Comparison of ENCODE assay signal across 19 cellular contexts in the genomic region with DNA sequence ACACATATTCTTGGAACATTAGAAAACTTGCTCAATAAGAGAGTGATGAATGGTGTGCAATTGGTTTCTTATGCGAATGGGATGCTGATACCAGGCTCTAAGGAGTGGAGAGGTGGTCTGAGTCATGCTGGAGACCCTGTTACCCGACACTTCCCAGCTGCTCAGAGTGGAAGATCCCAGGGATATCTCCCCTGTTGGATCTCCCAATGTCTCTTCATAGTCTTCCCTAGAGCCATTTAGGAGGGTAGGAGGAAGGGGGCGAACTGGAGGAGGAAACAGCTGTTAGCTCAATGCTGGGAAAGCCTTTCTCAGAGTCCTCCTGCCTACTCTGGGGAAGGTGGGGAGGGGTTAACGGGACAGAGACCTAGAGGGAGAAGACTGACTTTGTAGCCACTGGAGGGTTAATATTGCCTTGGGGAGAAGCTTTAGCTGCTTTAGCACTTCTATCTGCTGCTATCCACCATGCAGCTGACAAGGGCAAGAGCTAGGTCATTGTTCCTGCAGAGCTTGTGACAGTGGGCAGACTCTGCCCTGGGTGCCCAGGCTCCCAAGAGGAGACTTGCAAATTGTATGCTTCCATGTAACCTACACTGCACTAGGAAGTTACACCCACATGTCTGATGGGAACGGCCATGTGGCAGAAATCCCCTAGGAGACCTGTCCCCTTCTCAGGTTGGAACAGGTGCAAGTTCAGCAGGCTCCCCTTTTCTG.
DNase-seq lines count a peak whose midpoint lies in the region; ATAC-seq, FAIRE-seq and TF ChIP-seq lines count a peak whose summit lies in the region.
"Had no signal": no experiment of that assay in that cellular context is flagged by ENCODE, and none has a peak within 500 bp of the region (broad histone marks: within the 10 kb centered on the region; RNA-seq: fewer than 3 reads in every experiment).

No MANE protein-coding gene starts in this region.

- TF ChIP-seq RAD21 in HepG2 (CRISPR knock-in tag; IDR thresholded peaks at IDR 0.05): no peak

- ATAC-seq in HepG2: no peak
- no peak for ATAC-seq in right lobe of liver
- ATAC-seq in left lobe of liver: no peak
- ATAC-seq in HG02981 (IDR thresholded peaks at IDR 0.05; ENCODE audit: unreplicated experiment): no peak
- ATAC-seq in GM18909 (IDR thresholded peaks at IDR 0.05; ENCODE audit: poor library complexity, unreplicated experiment): no peak

- FAIRE-seq in HepG2 (lab: Jason Lieb, UNC): no peak

- POLR2A ChIA-PET in HepG2 (lab: Yijun Ruan, JAX): no interaction called here

- H4K20me1 ChIP-seq in HepG2 (ENCODE audit: insufficient read depth, low read length): no peaks in the 10 kb centered on the region

- no peaks in the 10 kb centered on the region for H3K4me1 Mint-ChIP-seq in endodermal cell

- intact Hi-C loops in HepG2 (cut with micrococcal nuclease; ENCODE audit: unreplicated experiment) (no loop called here), right lobe of liver (cut with DNase I) (no loop called here)

- no peak overlapping the region for H3K9ac ChIP-seq in HepG2 (ENCODE audit: insufficient read depth, low read depth, low read length)
- H3K9ac ChIP-seq in endodermal cell (ENCODE audit: extremely low read depth, low read length, poor library complexity, severe bottlenecking): no peak overlapping the region

- no peaks in the 10 kb centered on the region for H3K36me3 Mint-ChIP-seq in endodermal cell (ENCODE audit: low read depth)
- H3K36me3 Mint-ChIP-seq: CD14-positive monocyte had no signal

- no peaks in the 10 kb centered on the region for H3K9me3 Mint-ChIP-seq in endodermal cell

- H3K9me3 ChIP-seq in HepG2 (ENCODE audit: low read length) (no peaks in the 10 kb centered on the region), right lobe of liver (no peaks in the 10 kb centered on the region), endodermal cell (ENCODE audit: control insufficient read depth, low read length) (no peaks in the 10 kb centered on the region)

- H3K27me3 ChIP-seq in HepG2 (ENCODE audit: control insufficient read depth in 1 of 2, insufficient read depth in 2 of 2, low read length in 2 of 2) (no peaks in the 10 kb centered on the region), right lobe of liver (no peaks in the 10 kb centered on the region), endodermal cell (ENCODE audit: control insufficient read depth, insufficient read depth, low read length, poor library complexity, severe bottlenecking) (no peaks in the 10 kb centered on the region)

- no peak for TF ChIP-seq CTCF in HepG2 (CRISPR knock-in tag; IDR thresholded peaks at IDR 0.05)
- no peak for TF ChIP-seq CTCF in right lobe of liver (IDR thresholded peaks at IDR 0.05)
- no peak for TF ChIP-seq CTCF in endodermal cell (conservative IDR thresholded peaks at IDR 0.05)

- no peaks in the 10 kb centered on the region for H3K79me2 ChIP-seq in HepG2 (ENCODE audit: insufficient read depth, low read length)

- BruUV-seq in HepG2 (replicated peaks; lab: Mats Ljungman, UMichigan): no TSS peak

- DNase-seq in HepG2 (ENCODE audit: low spot score) (no peak), right lobe of liver (no peak), endodermal cell (peak; percentile 48), left lobe of liver (ENCODE audit: low spot score) (peak; percentile 16), G401 (ENCODE audit: low spot score) (no peak)
- DNase-seq: AML-193, DMS153, EL, HCEC 1CT, KBM-7, MV-4-11, NCI-H1417 treated with DMSO at 0.1 percent for 48 hours, NCI-H1930, NCI-H510A, NCI-H82, PC-9 had no signal

- H3K27ac Mint-ChIP-seq in endodermal cell: no peak overlapping the region
- H3K27ac Mint-ChIP-seq: CD14-positive monocyte had no signal

- H3K4me2 ChIP-seq in HepG2 (ENCODE audit: low read depth, low read length): no peak overlapping the region
- H3K4me2 ChIP-seq: PC-9 had no signal

- H3K4me1 ChIP-seq in HepG2 (ENCODE audit: insufficient read depth, low read length): no peaks in the 10 kb centered on the region
- no peaks in the 10 kb centered on the region for H3K4me1 ChIP-seq in right lobe of liver
- no peaks in the 10 kb centered on the region for H3K4me1 ChIP-seq in endodermal cell (ENCODE audit: control insufficient read depth, insufficient read depth, low read length)

- in situ Hi-C loops in HepG2 (cut with HindIII; ENCODE audit: extremely low pct_ligation_motif_present, low pct_unique_long_range_greater_than_20kb): no loop called here
- in situ Hi-C loops in G401 (cut with HindIII; ENCODE audit: low sequenced_read_pairs): no loop called here

- H3K4me3 ChIP-seq in HepG2 (replicated peaks in 1 of 3; ENCODE audit: insufficient read depth in 1 of 3, low read depth in 2 of 3, low read length in 3 of 3) (no peak overlapping the region), right lobe of liver (no peak overlapping the region), endodermal cell (ENCODE audit: low read length) (no peak overlapping the region)
- H3K4me3 ChIP-seq: PC-9 had no signal

- H3K27ac ChIP-seq in HepG2 (ENCODE audit: extremely low read length, insufficient read depth, low read length): no peak overlapping the region
- no peak overlapping the region for H3K27ac ChIP-seq in right lobe of liver
- H3K27ac ChIP-seq in endodermal cell (ENCODE audit: low read depth, low read length): no peak overlapping the region
- H3K27ac ChIP-seq: PC-9 had no signal

- no peak for TF ChIP-seq POLR2A in HepG2 (IDR thresholded peaks at IDR 0.05; ENCODE audit: insufficient read depth in 1 of 2, low read depth in 2 of 2, low read length in 2 of 2)
- TF ChIP-seq POLR2A in right lobe of liver (IDR thresholded peaks at IDR 0.05): no peak

- no peak overlapping the region for H2AFZ ChIP-seq in HepG2 (ENCODE audit: low read length)
- H2AFZ ChIP-seq: PC-9 had no signal

- H3K4me3 Mint-ChIP-seq in endodermal cell: no peak overlapping the region
- H3K4me3 Mint-ChIP-seq: CD14-positive monocyte had no signal

- no peaks in the 10 kb centered on the region for H3K36me3 ChIP-seq in HepG2 (replicated peaks in 1 of 2; ENCODE audit: control insufficient read depth in 1 of 2, insufficient read depth in 2 of 2, low read length in 2 of 2)
- H3K36me3 ChIP-seq in right lobe of liver: no peaks in the 10 kb centered on the region
- no peaks in the 10 kb centered on the region for H3K36me3 ChIP-seq in endodermal cell (ENCODE audit: control insufficient read depth, insufficient read depth, low read length)

- TF ChIP-seq EP300 in HepG2 (IDR thresholded peaks at IDR 0.05; ENCODE audit: low read depth in 2 of 2, low read length in 2 of 2) (no peak), HepG2 (CRISPR knock-in tag; IDR thresholded peaks at IDR 0.05; ENCODE audit: borderline replicate concordance) (no peak)

- CTCF ChIA-PET in HepG2 (lab: Yijun Ruan, JAX; ENCODE audit: low intra/inter-chr PET ratio, low total read pairs): no interaction called here

- no peaks in the 10 kb centered on the region for H3K27me3 Mint-ChIP-seq in endodermal cell (ENCODE audit: insufficient read depth)

- 0% methylated on average over 5 of the region's 5 CpGs for WGBS in HepG2 (ENCODE audit: low lambda C conversion rate)
- 74% methylated on average over 4 of the region's 5 CpGs for WGBS in right lobe of liver (ENCODE audit: insufficient coverage, low coverage, low lambda C conversion rate, missing lambda C conversion rate)
- WGBS in endodermal cell (ENCODE audit: insufficient coverage in 1 of 2, insufficient read length in 1 of 2), 2 experiments: 88 to 100% methylated on average over 1 to 5 of the region's 5 CpGs

TF ChIP-seq in HepG2, 621 proteins besides CTCF, POLR2A, EP300 and RAD21 (continues in another document):
- TF ChIP-seq ZNF441 (CRISPR knock-in tag; IDR thresholded peaks at IDR 0.05; ENCODE audit: borderline replicate concordance) (no peak), TCF7 (IDR thresholded peaks at IDR 0.05; ENCODE audit: low read depth) (no peak)
- TF ChIP-seq, protein P1, sequence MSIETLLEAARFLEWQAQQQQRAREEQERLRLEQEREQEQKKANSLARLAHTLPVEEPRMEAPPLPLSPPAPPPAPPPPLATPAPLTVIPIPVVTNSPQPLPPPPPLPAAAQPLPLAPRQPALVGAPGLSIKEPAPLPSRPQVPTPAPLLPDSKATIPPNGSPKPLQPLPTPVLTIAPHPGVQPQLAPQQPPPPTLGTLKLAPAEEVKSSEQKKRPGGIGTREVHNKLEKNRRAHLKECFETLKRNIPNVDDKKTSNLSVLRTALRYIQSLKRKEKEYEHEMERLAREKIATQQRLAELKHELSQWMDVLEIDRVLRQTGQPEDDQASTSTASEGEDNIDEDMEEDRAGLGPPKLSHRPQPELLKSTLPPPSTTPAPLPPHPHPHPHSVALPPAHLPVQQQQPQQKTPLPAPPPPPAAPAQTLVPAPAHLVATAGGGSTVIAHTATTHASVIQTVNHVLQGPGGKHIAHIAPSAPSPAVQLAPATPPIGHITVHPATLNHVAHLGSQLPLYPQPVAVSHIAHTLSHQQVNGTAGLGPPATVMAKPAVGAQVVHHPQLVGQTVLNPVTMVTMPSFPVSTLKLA (IDR thresholded peaks at IDR 0.05): peak; percentile 82

Comparison
In these comparisons a context has a peak if more than half of its experiments do, and no peak if none do; other contexts are left out.
1. DNase-seq: peak in endodermal cell (single experiment) and left lobe of liver (single experiment); none in HepG2 (single experiment), right lobe of liver (0 of 3) and G401 (single experiment).